Comparison of ENCODE assay signal across 14 cellular contexts in the genomic region with DNA sequence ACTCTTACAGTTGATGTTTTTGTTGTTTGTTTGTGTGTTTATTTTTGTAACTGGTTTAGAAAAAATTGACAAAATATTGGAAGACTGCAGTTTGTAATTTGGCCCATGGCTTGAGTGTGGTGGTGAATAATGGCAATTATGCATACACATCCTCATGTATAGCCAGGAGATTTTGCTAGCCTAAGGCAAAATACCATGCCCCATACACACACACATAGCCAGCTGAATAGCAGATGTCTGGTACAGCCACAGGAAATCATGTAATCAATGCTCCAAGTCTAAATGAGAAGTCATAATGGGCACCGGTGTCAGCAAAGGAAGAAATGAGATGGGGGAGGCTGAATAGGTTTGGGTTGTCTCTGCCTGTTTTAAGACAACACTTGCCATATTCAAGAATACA.
"Had no signal": no experiment of that assay in that cellular context is flagged by ENCODE, and none has a peak within 500 bp of the region (broad histone marks: within the 10 kb centered on the region; RNA-seq: fewer than 3 reads in every experiment).

No MANE protein-coding gene starts in this region.

- ATAC-seq: effector memory CD8-positive, alpha-beta T cell; heart left ventricle; left lobe of liver; naive thymus-derived CD8-positive, alpha-beta T cell; right cardiac atrium had no signal

- H3K36me3 ChIP-seq: heart left ventricle, stomach had no signal

- H3K9me3 ChIP-seq: heart left ventricle, stomach had no signal

- H3K4me3 ChIP-seq: heart left ventricle, stomach had no signal

- H3K36me3 Mint-ChIP-seq: naive thymus-derived CD8-positive, alpha-beta T cell had no signal

- DNase-seq: effector memory CD8-positive, alpha-beta T cell; erythroblast; foreskin melanocyte; heart left ventricle; hippocampal formation; mammary epithelial cell; naive thymus-derived CD8-positive, alpha-beta T cell; right cardiac atrium; small intestine; stimulated activated CD4-positive, alpha-beta T cell treated with anti-CD3 and anti-CD28 coated beads, Interleukin-12 subunit alpha, Interleukin-12 subunit beta, amount 100 ng/mL, for 4 hours; stimulated activated naive CD4-positive, alpha-beta T cell; stomach had no signal

- H3K4me1 ChIP-seq: heart left ventricle had no signal

- H3K27ac ChIP-seq: heart left ventricle, stomach had no signal

- H3K27ac Mint-ChIP-seq: dendritic cell treated with granulocyte-macrophage colony-stimulating factor and Interleukin-4, amounts not matched to agents 40 ng/mL and 50 ng/mL, for 4 days; effector memory CD8-positive, alpha-beta T cell; naive thymus-derived CD8-positive, alpha-beta T cell had no signal

- H3K4me1 Mint-ChIP-seq: naive thymus-derived CD8-positive, alpha-beta T cell had no signal

- H3K9me3 Mint-ChIP-seq: dendritic cell treated with granulocyte-macrophage colony-stimulating factor and Interleukin-4, amounts not matched to agents 40 ng/mL and 50 ng/mL, for 4 days; effector memory CD8-positive, alpha-beta T cell had no signal

- H3K4me3 Mint-ChIP-seq: dendritic cell treated with granulocyte-macrophage colony-stimulating factor and Interleukin-4, amounts not matched to agents 40 ng/mL and 50 ng/mL, for 4 days; effector memory CD8-positive, alpha-beta T cell; naive thymus-derived CD8-positive, alpha-beta T cell had no signal

- H3K27me3 ChIP-seq: stomach had no signal
